In genomic region chr3:87228316-87228715, GRCh38 we compare ENCODE assay signal across 9 cellular contexts. TPM values are rescaled to one million over a fixed set of nuclear protein-coding genes. Genes with fewer than 3 reads are reported as not detected.
DNase-seq lines count a peak whose midpoint lies in the region; ATAC-seq, FAIRE-seq and TF ChIP-seq lines count a peak whose summit lies in the region.
"Had no signal": no experiment of that assay in that cellular context is flagged by ENCODE, and none has a peak within 500 bp of the region (broad histone marks: within the 10 kb centered on the region; RNA-seq: fewer than 3 reads in every experiment).

No MANE protein-coding gene starts in this region.

- TF ChIP-seq POLR2A in thyroid gland (IDR thresholded peaks at IDR 0.05) = no peak

- H3K4me1 ChIP-seq in kidney (ENCODE audit: control insufficient read depth in 1 of 2, insufficient read depth in 1 of 2, low read depth in 1 of 2, low read length in 2 of 2) (peaks cover 2 to 7% of the 10 kb centered on the region in 2 donors), thyroid gland (peaks cover 22 to 35% of the 10 kb centered on the region in 2 donors)

- no peak for FAIRE-seq in kidney (lab: Jason Lieb, UNC)

- H3K27me3 Mint-ChIP-seq in activated CD8-positive, alpha-beta memory T cell treated with anti-CD3 and anti-CD28 coated beads, Interleukin-2, amount 10 ng/mL, durations not matched to agents 7 days and 5 days = peaks cover 6% of the 10 kb centered on the region
- H3K27me3 Mint-ChIP-seq in activated T-helper 2 cell treated with anti-CD3 and anti-CD28 coated beads, Interferon-gamma antibody, Interleukin-2, Interleukin-4, amounts not matched to agents 10 μg/mL and 5 μg/mL and 100 μg/mL, durations not matched to agents 14 hours and 24 hours and 36 hours (ENCODE audit: low read depth) = peaks cover 10% of the 10 kb centered on the region

- no peaks in the 10 kb centered on the region for H3K27me3 ChIP-seq in thyroid gland

- TF ChIP-seq CTCF in kidney (IDR thresholded peaks at IDR 0.05; ENCODE audit: borderline replicate concordance, extremely low read depth, insufficient read depth) (no peak), thyroid gland (IDR thresholded peaks at IDR 0.05) (no peak)

- H3K9me3 ChIP-seq in kidney (ENCODE audit: control insufficient read depth in 1 of 2, low read length in 2 of 2) (no peaks in the 10 kb centered on the region), thyroid gland (no peaks in the 10 kb centered on the region)

- H3K4me1 Mint-ChIP-seq in activated CD8-positive, alpha-beta memory T cell treated with anti-CD3 and anti-CD28 coated beads, Interleukin-2, amount 10 ng/mL, durations not matched to agents 7 days and 5 days = peaks cover 25% of the 10 kb centered on the region
- peaks cover 26% of the 10 kb centered on the region for H3K4me1 Mint-ChIP-seq in activated T-helper 2 cell treated with anti-CD3 and anti-CD28 coated beads, Interferon-gamma antibody, Interleukin-2, Interleukin-4, amounts not matched to agents 10 μg/mL and 5 μg/mL and 100 μg/mL, durations not matched to agents 14 hours and 24 hours and 36 hours (ENCODE audit: low read depth)

- 8 to 19% methylated on average over 1 of the region's 1 CpG for WGBS in thyroid gland, 2 donors

- peak overlapping the region; percentile 87 to 98 for H3K4me3 ChIP-seq in kidney (ENCODE audit: low read length in 2 of 2)
- H3K4me3 ChIP-seq in thyroid gland (replicated peaks in 1 of 3) = peak overlapping the region in 2 of 3 donors; percentile 73 to 93

- H3K9me3 Mint-ChIP-seq in activated CD8-positive, alpha-beta memory T cell treated with anti-CD3 and anti-CD28 coated beads, Interleukin-2, amount 10 ng/mL, durations not matched to agents 7 days and 5 days (ENCODE audit: low read depth) = no peaks in the 10 kb centered on the region
- H3K9me3 Mint-ChIP-seq in activated T-helper 2 cell treated with anti-CD3 and anti-CD28 coated beads, Interferon-gamma antibody, Interleukin-2, Interleukin-4, amounts not matched to agents 10 μg/mL and 5 μg/mL and 100 μg/mL, durations not matched to agents 14 hours and 24 hours and 36 hours = no peaks in the 10 kb centered on the region

- no peak for DNase-seq in activated CD8-positive, alpha-beta memory T cell treated with anti-CD3 and anti-CD28 coated beads, Interleukin-2, amount 10 ng/mL, durations not matched to agents 7 days and 5 days
- DNase-seq in activated CD8-positive, alpha-beta memory T cell treated with anti-CD3 and anti-CD28 coated beads, Interleukin-2, amount 50 U/mL, for 4 hours = no peak
- DNase-seq in activated T-helper 2 cell treated with anti-CD3 and anti-CD28 coated beads, Interferon-gamma antibody, Interleukin-2, Interleukin-4, amounts not matched to agents 10 μg/mL and 5 μg/mL and 100 μg/mL, durations not matched to agents 14 hours and 24 hours and 36 hours (ENCODE audit: low spot score) = no peak
- DNase-seq in kidney (no peak), thyroid gland (no peak), NCI-H128 (lab: John Stamatoyannopoulos, UW; ENCODE audit: unreplicated experiment) (no peak), HK-2 (ENCODE audit: unreplicated experiment) (no peak)

- ATAC-seq in activated CD8-positive, alpha-beta memory T cell treated with anti-CD3 and anti-CD28 coated beads, Interleukin-2, amount 10 ng/mL, durations not matched to agents 7 days and 5 days = no peak
- no peak for ATAC-seq in HG02938 (IDR thresholded peaks at IDR 0.05; ENCODE audit: unreplicated experiment)

- H3K36me3 Mint-ChIP-seq in activated CD8-positive, alpha-beta memory T cell treated with anti-CD3 and anti-CD28 coated beads, Interleukin-2, amount 10 ng/mL, durations not matched to agents 7 days and 5 days = peaks cover 4% of the 10 kb centered on the region
- peaks cover 10% of the 10 kb centered on the region for H3K36me3 Mint-ChIP-seq in activated T-helper 2 cell treated with anti-CD3 and anti-CD28 coated beads, Interferon-gamma antibody, Interleukin-2, Interleukin-4, amounts not matched to agents 10 μg/mL and 5 μg/mL and 100 μg/mL, durations not matched to agents 14 hours and 24 hours and 36 hours (ENCODE audit: low read depth)

- no peak overlapping the region for H3K27ac Mint-ChIP-seq in activated CD8-positive, alpha-beta memory T cell treated with anti-CD3 and anti-CD28 coated beads, Interleukin-2, amount 10 ng/mL, durations not matched to agents 7 days and 5 days
- H3K27ac Mint-ChIP-seq in activated T-helper 2 cell treated with anti-CD3 and anti-CD28 coated beads, Interferon-gamma antibody, Interleukin-2, Interleukin-4, amounts not matched to agents 10 μg/mL and 5 μg/mL and 100 μg/mL, durations not matched to agents 14 hours and 24 hours and 36 hours = no peak overlapping the region

- H3K27ac ChIP-seq in kidney (ENCODE audit: low read depth in 2 of 2, low read length in 2 of 2) (no peak overlapping the region), thyroid gland (no peak overlapping the region)

- peak overlapping the region in 1 of 2 donors; percentile 89 for H3K9ac ChIP-seq in kidney (ENCODE audit: low read length in 2 of 2)

- H3K4me3 Mint-ChIP-seq in activated CD8-positive, alpha-beta memory T cell treated with anti-CD3 and anti-CD28 coated beads, Interleukin-2, amount 10 ng/mL, durations not matched to agents 7 days and 5 days = peak overlapping the region; percentile 87
- H3K4me3 Mint-ChIP-seq in activated T-helper 2 cell treated with anti-CD3 and anti-CD28 coated beads, Interferon-gamma antibody, Interleukin-2, Interleukin-4, amounts not matched to agents 10 μg/mL and 5 μg/mL and 100 μg/mL, durations not matched to agents 14 hours and 24 hours and 36 hours (ENCODE audit: low read depth) = peak overlapping the region; percentile 100

- H3K36me3 ChIP-seq in kidney (ENCODE audit: control insufficient read depth in 1 of 2, insufficient read depth in 2 of 2, low read length in 2 of 2) (no peaks in the 10 kb centered on the region), thyroid gland (no peaks in the 10 kb centered on the region)

- intact Hi-C loops in activated T-helper 2 cell treated with anti-CD3 and anti-CD28 coated beads, Interferon-gamma antibody, Interleukin-2, Interleukin-4, amounts not matched to agents 10 μg/mL and 5 μg/mL and 100 μg/mL, durations not matched to agents 14 hours and 24 hours and 36 hours (cut with micrococcal nuclease) = loop anchor here (5.0 kb wide), 1 partner anchor 44 kb away; no protein-coding TSS in a partner anchor
- intact Hi-C loops in kidney (cut with DNase I) (no loop called here), thyroid gland (cut with DNase I) (no loop called here)

- CTCF ChIA-PET in activated CD8-positive, alpha-beta memory T cell treated with anti-CD3 and anti-CD28 coated beads, Interleukin-2, amount 10 ng/mL, durations not matched to agents 7 days and 5 days (lab: Charles Lee) = interaction anchor here (1.7 kb wide), 1 partner anchor 18 kb away, joined by 6 read pairs; no protein-coding TSS in a partner anchor

RNA-seq across cellular contexts. Expression of gene CHMP2B, which starts 1.2 kb away (rescaled TPM):
- 10 to 100 TPM; 22.5 to 26.3 TPM for total RNA-seq in activated CD8-positive, alpha-beta memory T cell treated with anti-CD3 and anti-CD28 coated beads, Interleukin-2, amount 10 ng/mL, durations not matched to agents 7 days and 5 days
- total RNA-seq in activated T-helper 2 cell treated with anti-CD3 and anti-CD28 coated beads, Interferon-gamma antibody, Interleukin-2, Interleukin-4, amounts not matched to agents 10 μg/mL and 5 μg/mL and 100 μg/mL, durations not matched to agents 14 hours and 24 hours and 36 hours = 25.0 and 25.2 TPM in 2 replicates
- total RNA-seq in kidney = 37.8 TPM
- polyA plus RNA-seq in kidney (ENCODE audit: insufficient read depth, low read depth, low replicate concordance) = 31.7 TPM
- total RNA-seq in thyroid gland = 10 to 100 TPM; 63.7 to 70.0 (median 66.3) TPM

RNA-seq across cellular contexts. Expression of gene POU1F1, which starts 48.1 kb away (rescaled TPM):
- not detected for total RNA-seq in activated CD8-positive, alpha-beta memory T cell treated with anti-CD3 and anti-CD28 coated beads, Interleukin-2, amount 10 ng/mL, durations not matched to agents 7 days and 5 days
- total RNA-seq in activated T-helper 2 cell treated with anti-CD3 and anti-CD28 coated beads, Interferon-gamma antibody, Interleukin-2, Interleukin-4, amounts not matched to agents 10 μg/mL and 5 μg/mL and 100 μg/mL, durations not matched to agents 14 hours and 24 hours and 36 hours = not detected in 2 replicates
- total RNA-seq in kidney (not detected), thyroid gland (not detected)
- polyA plus RNA-seq in kidney (ENCODE audit: insufficient read depth, low read depth, low replicate concordance) = not detected
- total RNA-seq: Daoy had no signal
